ENCODE assay signal across 8 cellular contexts in the genomic region with DNA sequence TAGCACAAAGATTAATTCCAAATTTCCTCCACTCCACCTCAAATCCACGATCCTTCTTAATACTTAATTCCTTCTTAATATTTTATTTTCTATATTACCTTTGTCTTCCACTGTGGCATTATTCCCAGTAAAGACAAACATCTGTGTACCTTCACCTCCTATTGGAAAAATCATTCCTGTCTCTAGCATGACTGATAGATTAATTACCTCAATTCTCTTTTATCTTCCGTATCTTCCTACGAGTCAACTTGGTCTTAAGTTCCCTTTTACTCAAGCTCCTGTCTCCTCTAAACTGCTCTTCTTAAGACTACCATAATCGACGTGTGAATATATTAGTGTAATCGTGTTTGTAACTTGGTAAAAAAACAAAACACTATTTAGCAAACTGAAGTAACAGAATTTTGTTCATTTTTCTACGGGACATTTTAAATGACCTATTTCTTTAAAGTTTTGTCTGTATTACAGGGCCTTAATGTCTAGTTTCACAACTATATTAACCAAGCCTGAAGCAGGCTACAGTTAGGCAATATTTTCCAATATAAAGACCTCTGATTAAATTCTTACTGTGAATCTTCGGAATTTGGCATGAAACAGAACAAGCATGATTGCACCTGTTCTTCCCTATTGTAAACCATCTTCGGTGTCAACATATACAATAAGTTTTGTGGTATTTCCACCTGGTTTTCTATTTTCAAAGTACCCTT. TPM values are rescaled to one million over a fixed set of nuclear protein-coding genes. Genes with fewer than 3 reads are reported as not detected.
DNase-seq lines count a peak whose midpoint lies in the region; ATAC-seq, FAIRE-seq and TF ChIP-seq lines count a peak whose summit lies in the region.

No MANE protein-coding gene starts in this region.

- H2BK15ac ChIP-seq in mesendoderm (replicated peaks; ENCODE audit: low read depth): peak overlapping the region; percentile 29

- BruUV-seq in GM12878 (replicated peaks; lab: Mats Ljungman, UMichigan): TSS peak; percentile 95

- in situ Hi-C loops in GM12878 (cut with MboI): no loop called here

- 50% methylated on average over 9 of the region's 9 CpGs for WGBS in GM12878 (ENCODE audit: insufficient coverage, insufficient replicate concordance, low lambda C conversion rate, missing lambda C conversion rate)
- WGBS in mesendoderm (ENCODE audit: extremely low coverage, insufficient coverage, low lambda C conversion rate): 100% methylated on average over 1 of the region's 9 CpGs

- no peak overlapping the region for H3K18ac ChIP-seq in mesendoderm (ENCODE audit: low read length)

- H2BK120ac ChIP-seq in mesendoderm (ENCODE audit: low read depth, low read length): no peak overlapping the region

- no peak for TF ChIP-seq POLR2A in GM12878 (IDR thresholded peaks at IDR 0.05; ENCODE audit: low read depth, low read length)

- SMC1A ChIA-PET in GM12878 (lab: Charles Lee; ENCODE audit: uncharacterized antibody, unreplicated experiment): interaction anchor here (1.0 kb wide), 1 partner anchor 192 kb away, joined by 4 read pairs; no protein-coding TSS in a partner anchor

- DNase-seq in AML-193 (lab: John Stamatoyannopoulos, UW): peak; percentile 47
- no peak for DNase-seq in Jurkat, Clone E6-1 (ENCODE audit: low read depth, low spot score)
- no peak for DNase-seq in GM12878 (ENCODE audit: low read depth, low spot score)
- no peak for DNase-seq in mesendoderm
- no peak for DNase-seq in foreskin melanocyte
- DNase-seq in activated CD4-positive, alpha-beta T cell treated with anti-CD3 and anti-CD28 coated beads for 48 hours: no peak

- H3K27me3 ChIP-seq in GM12878 (replicated peaks in 1 of 2; ENCODE audit: control insufficient read depth in 2 of 2, insufficient read depth in 2 of 2, low read length in 1 of 2) (no peaks in the 10 kb centered on the region), mesendoderm (ENCODE audit: insufficient read depth, low read length, poor library complexity) (no peaks in the 10 kb centered on the region)

- no peak overlapping the region for H3K56ac ChIP-seq in mesendoderm (ENCODE audit: low read length)

- RAD21 ChIA-PET in GM12878 (lab: Charles Lee; ENCODE audit: unreplicated experiment): no interaction called here

- H4K20me1 ChIP-seq in GM12878 (ENCODE audit: control insufficient read depth, insufficient read depth): no peaks in the 10 kb centered on the region

- TF ChIP-seq RAD21 in GM12878 (IDR thresholded peaks at IDR 0.05; ENCODE audit: insufficient read depth, low read depth, low read length): no peak

- CTCF ChIA-PET in GM12878 (lab: Yijun Ruan, JAX): no interaction called here

- TF ChIP-seq CTCF in GM12878 (IDR thresholded peaks at IDR 0.05 in 2 of 3, conservative IDR thresholded peaks at IDR 0.05 in 1 of 3; ENCODE audit: control insufficient read depth in 2 of 3, extremely low read depth in 1 of 3, insufficient read depth in 1 of 3, low read depth in 3 of 3, low read length in 3 of 3): no peak

- H3K23ac ChIP-seq in mesendoderm (ENCODE audit: low read length): no peak overlapping the region

- intact Hi-C loops in GM12878 (cut with micrococcal nuclease; ENCODE audit: unreplicated experiment): no loop called here

- H3K4ac ChIP-seq in mesendoderm (ENCODE audit: low read depth, low read length): no peak overlapping the region

- H3K27ac ChIP-seq in GM12878 (ENCODE audit: control insufficient read depth, insufficient read depth) (peak overlapping the region; percentile 77), mesendoderm (ENCODE audit: low read depth, low read length) (no peak overlapping the region)

- no peaks in the 10 kb centered on the region for H3K36me3 ChIP-seq in GM12878 (ENCODE audit: control insufficient read depth in 2 of 2, insufficient read depth in 2 of 2, low read length in 1 of 2)
- H3K36me3 ChIP-seq in mesendoderm (ENCODE audit: control insufficient read depth, insufficient read depth, low read length): no peaks in the 10 kb centered on the region

- no peak for ATAC-seq in GM12878
- no peak for ATAC-seq in GM19351 (IDR thresholded peaks at IDR 0.05; ENCODE audit: unreplicated experiment)
- no peak for ATAC-seq in HG02973 (IDR thresholded peaks at IDR 0.05; ENCODE audit: unreplicated experiment)

- H4K5ac ChIP-seq in mesendoderm (ENCODE audit: low read length): no peak overlapping the region

- H3K9ac ChIP-seq in GM12878 (ENCODE audit: control insufficient read depth, insufficient read depth, low read length) (peak overlapping the region; percentile 71), mesendoderm (ENCODE audit: low read length) (peak overlapping the region; percentile 73)

- no peak for TF ChIP-seq EP300 in GM12878 (IDR thresholded peaks at IDR 0.05; ENCODE audit: borderline replicate concordance in 1 of 2, control insufficient read depth in 1 of 2, low read depth in 2 of 2, low read length in 2 of 2)

- H4K8ac ChIP-seq in mesendoderm (ENCODE audit: low read depth, low read length): no peak overlapping the region

- POLR2A ChIA-PET in GM12878 (lab: Charles Lee): no interaction called here

- H2BK5ac ChIP-seq in mesendoderm (ENCODE audit: low read length): no peak overlapping the region

- peaks cover 7% of the 10 kb centered on the region for H3K79me1 ChIP-seq in mesendoderm (ENCODE audit: low read length)

- FAIRE-seq in GM12878 (lab: Jason Lieb, UNC): no peak

- H3K4me1 ChIP-seq in GM12878 (ENCODE audit: control insufficient read depth, insufficient read depth, low read length): no peaks in the 10 kb centered on the region
- no peaks in the 10 kb centered on the region for H3K4me1 ChIP-seq in mesendoderm (ENCODE audit: control insufficient read depth, low read depth, low read length)

- no peaks in the 10 kb centered on the region for H3K9me3 ChIP-seq in GM12878 (replicated peaks; ENCODE audit: control insufficient read depth, insufficient read depth, low read length)

- H3K79me2 ChIP-seq in GM12878 (ENCODE audit: control insufficient read depth, insufficient read depth, low read length): peaks cover 56% of the 10 kb centered on the region
- H3K79me2 ChIP-seq in mesendoderm (ENCODE audit: control insufficient read depth, insufficient read depth, low read length): peaks cover 21% of the 10 kb centered on the region

- H3K4me3 ChIP-seq in Jurkat, Clone E6-1 (ENCODE audit: low read length): peak overlapping the region; percentile 88
- H3K4me3 ChIP-seq in GM12878 (peak overlapping the region; percentile 87), mesendoderm (ENCODE audit: low read length) (no peak overlapping the region)

- H2AFZ ChIP-seq in GM12878 (ENCODE audit: control insufficient read depth, low read depth, low read length): peak overlapping the region; percentile 96

- H3K4me2 ChIP-seq in GM12878 (ENCODE audit: control insufficient read depth, insufficient read depth) (peak overlapping the region; percentile 86), mesendoderm (ENCODE audit: low read length) (no peak overlapping the region)

- no peak overlapping the region for H2AK5ac ChIP-seq in mesendoderm (ENCODE audit: low read length)

TF ChIP-seq in GM12878, 131 proteins besides CTCF, POLR2A, EP300 and RAD21:
- TF ChIP-seq MTA3 (IDR thresholded peaks at IDR 0.05; ENCODE audit: borderline replicate concordance, low read length) (no peak), MEF2A (IDR thresholded peaks at IDR 0.05; ENCODE audit: insufficient read depth, low read depth, low read length) (no peak)

RNA-seq across cellular contexts. Expression of a gene that starts 1.1 kb away (rescaled TPM):
- polyA plus RNA-seq in Jurkat, Clone E6-1 (2012; ENCODE audit: insufficient read depth, insufficient read length): 12.4 TPM
- total RNA-seq in GM12878 (2013; cell fraction: nucleolus; rRNA removed): 26.0 and 27.9 TPM in 2 replicates
- 16.3 TPM in 2 replicates for total RNA-seq in GM12878 (2014; rRNA removed)
- 15.0 and 16.8 TPM in 2 replicates for total RNA-seq in GM12878 (2014; rRNA removed; fragmentation: Illumina TruSeq; extraction: Trizol)
- total RNA-seq in GM12878 (2021): 19.0 and 20.3 TPM in 2 replicates
- 5.1 TPM for polyA plus RNA-seq in GM12878 (2011; ENCODE audit: low read depth)
- 14.6 and 17.6 TPM in 2 replicates for polyA plus RNA-seq in GM12878 (2011; rRNA removed)
- polyA plus RNA-seq in GM12878 (2011; cell fraction: cytosol; rRNA removed): 10.0 and 10.7 TPM in 2 replicates
- polyA plus RNA-seq in GM12878 (2011; cell fraction: nucleus; rRNA removed): 7.2 and 7.6 TPM in 2 replicates
- polyA plus RNA-seq in GM12878 (2012): 7.8 TPM in 2 replicates
- 11.0 and 12.1 TPM in 2 replicates for polyA plus RNA-seq in GM12878 (2014; fragmentation: Illumina TruSeq; extraction: Trizol)
- 1 to 10 TPM; 4.4 to 4.6 TPM for polyA plus RNA-seq in GM12878 (2014; fragmentation: Nextera tagmentation; extraction: Ambion mirVana)
- polyA plus RNA-seq in GM12878 (2014; rRNA removed): 7.5 and 9.1 TPM in 2 replicates
- polyA plus RNA-seq in GM12878 (2016; fragmentation: Nextera tagmentation; extraction: Ambion mirVana): 10 to 100 TPM; 14.7 to 17.7 TPM
- 37.0 and 43.3 TPM in 2 replicates for polyA minus RNA-seq in GM12878 (2011; rRNA and poly(A)+ RNA removed)
- polyA minus RNA-seq in GM12878 (2011; cell fraction: cytosol; rRNA and poly(A)+ RNA removed): 14.0 and 15.2 TPM in 2 replicates
- polyA minus RNA-seq in GM12878 (2011; cell fraction: nucleus; rRNA and poly(A)+ RNA removed): 24.4 and 37.7 TPM in 2 replicates
- polyA plus RNA-seq in mesendoderm (2013, experiment 1 of 2): 6.0 TPM
- polyA plus RNA-seq in mesendoderm (2013, experiment 2 of 2): 5.9 TPM

Comparison
In these comparisons a context has a peak if more than half of its experiments do, and no peak if none do; other contexts are left out.
1. DNase-seq: peak in AML-193 (2 of 2); none in Jurkat, Clone E6-1 (single experiment), GM12878 (single experiment), mesendoderm (single experiment), foreskin melanocyte (single experiment) and activated CD4-positive, alpha-beta T cell treated with anti-CD3 and anti-CD28 coated beads for 48 hours (single experiment).